8 cellular contexts compared by ENCODE assay signal in the genomic region with DNA sequence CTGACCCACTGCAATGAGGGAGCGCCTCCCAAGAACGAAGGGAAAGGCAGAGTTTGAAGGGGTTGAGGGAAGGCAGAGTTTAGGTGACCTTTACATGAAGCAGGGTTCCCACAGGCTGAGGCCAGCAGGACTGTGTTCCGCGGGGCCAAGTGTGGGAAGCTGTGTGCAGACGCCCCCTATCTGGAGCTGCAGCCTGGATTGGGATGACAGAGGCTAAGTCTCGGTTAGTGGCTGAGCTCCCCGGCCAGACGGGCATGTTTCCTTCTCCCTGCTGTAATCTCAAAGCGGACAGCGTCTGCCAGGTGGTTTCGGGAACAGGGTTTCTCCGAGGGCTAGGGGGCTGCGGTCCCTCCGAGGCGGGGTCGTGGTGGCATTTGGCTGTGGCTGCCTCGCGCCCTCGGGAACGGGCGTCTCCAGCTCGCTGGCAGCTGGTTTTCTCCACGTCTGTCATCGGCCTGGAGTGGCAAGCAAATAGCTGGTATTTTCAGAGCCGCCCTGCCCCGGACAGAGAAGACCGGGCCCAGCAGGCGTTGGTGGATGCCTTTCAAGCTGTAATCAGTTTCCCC. TPM values are rescaled to one million over a fixed set of nuclear protein-coding genes. Genes with fewer than 3 reads are reported as not detected.
DNase-seq lines count a peak whose midpoint lies in the region; ATAC-seq and TF ChIP-seq lines count a peak whose summit lies in the region.

No MANE protein-coding gene starts in this region.

- peak overlapping the region; percentile 95 for H3K4me3 Mint-ChIP-seq in type B pancreatic cell

- H3K27me3 ChIP-seq in H7 (ENCODE audit: control insufficient read depth, insufficient read depth, low read length) = peaks cover 7% of the 10 kb centered on the region
- H3K27me3 ChIP-seq in WERI-Rb-1 (ENCODE audit: insufficient read depth, low read depth, severe bottlenecking) = no peaks in the 10 kb centered on the region
- no peaks in the 10 kb centered on the region for H3K27me3 ChIP-seq in esophagus muscularis mucosa

- no peaks in the 10 kb centered on the region for H3K36me3 Mint-ChIP-seq in type B pancreatic cell

- no peak for TF ChIP-seq POLR2A in esophagus muscularis mucosa (IDR thresholded peaks at IDR 0.05; ENCODE audit: low read depth)

- H3K4me3 ChIP-seq in H7 (ENCODE audit: insufficient read depth, low read depth, low read length) = peak overlapping the region; percentile 90
- H3K4me3 ChIP-seq in WERI-Rb-1 (ENCODE audit: low read depth, low read length) = peak overlapping the region; percentile 77
- H3K4me3 ChIP-seq in esophagus muscularis mucosa = peak overlapping the region; percentile 95 to 98 (median 96)
- H3K4me3 ChIP-seq in mucosa of descending colon = peak overlapping the region; percentile 89

- no peaks in the 10 kb centered on the region for H3K9me3 Mint-ChIP-seq in type B pancreatic cell

- H3K4me1 Mint-ChIP-seq in type B pancreatic cell (ENCODE audit: unreplicated experiment) = peaks cover 31% of the 10 kb centered on the region

- H3K27ac ChIP-seq in WERI-Rb-1 (peak overlapping the region; percentile 92), esophagus muscularis mucosa (replicated peaks in 1 of 4) (peak overlapping the region; percentile 96 to 99 (median 98))

- H3K9me3 ChIP-seq in WERI-Rb-1 (ENCODE audit: severe bottlenecking) = peaks cover 2% of the 10 kb centered on the region
- no peaks in the 10 kb centered on the region for H3K9me3 ChIP-seq in esophagus muscularis mucosa
- no peaks in the 10 kb centered on the region for H3K9me3 ChIP-seq in mucosa of descending colon

- TF ChIP-seq CTCF in WERI-Rb-1 (IDR thresholded peaks at IDR 0.05; ENCODE audit: low read depth, low read length) (peak; percentile 90), esophagus muscularis mucosa (IDR thresholded peaks at IDR 0.05) (peak; percentile 44 to 67 (median 49)), mucosa of descending colon (IDR thresholded peaks at IDR 0.05) (peak; percentile 26), type B pancreatic cell (conservative IDR thresholded peaks at IDR 0.05) (peak; percentile 54)

- intact Hi-C loops in esophagus muscularis mucosa (cut with DNase I) = loop anchor here (5.0 to 10.0 kb wide), 3 partner anchors 50 to 252 kb away; a partner anchor contains a TSS
- intact Hi-C loops in mucosa of descending colon (cut with DNase I, micrococcal nuclease) = no loop called here

- no peak for TF ChIP-seq EP300 in esophagus muscularis mucosa (IDR thresholded peaks at IDR 0.05)

- H3K27me3 Mint-ChIP-seq in type B pancreatic cell = peaks cover 15% of the 10 kb centered on the region

- peak; percentile 27 for DNase-seq in NCI-H2029 (lab: John Stamatoyannopoulos, UW)
- DNase-seq in NCI-H2029 treated with DMSO at 0.1 percent for 48 hours (lab: John Stamatoyannopoulos, UW) = no peak
- DNase-seq in H7 = peak; percentile 82
- DNase-seq in NCI-H1092 (lab: John Stamatoyannopoulos, UW) = peak; percentile 38
- DNase-seq in WERI-Rb-1 = peak; percentile 88
- no peak for DNase-seq in esophagus muscularis mucosa (ENCODE audit: extremely low spot score)
- peak in 2 of 3 donors; percentile 83 to 87 for DNase-seq in mucosa of descending colon
- DNase-seq in type B pancreatic cell (ENCODE audit: extremely low spot score, unreplicated experiment) = no peak

- no peaks in the 10 kb centered on the region for H3K36me3 ChIP-seq in H7 (replicated peaks; ENCODE audit: control insufficient read depth, insufficient read depth, low read length)
- peaks cover 10% of the 10 kb centered on the region for H3K36me3 ChIP-seq in WERI-Rb-1
- H3K36me3 ChIP-seq in esophagus muscularis mucosa = no peaks in the 10 kb centered on the region
- H3K36me3 ChIP-seq in mucosa of descending colon (ENCODE audit: low read depth) = no peaks in the 10 kb centered on the region

- H3K4me1 ChIP-seq in esophagus muscularis mucosa (peaks cover 33 to 52% (median 41%) of the 10 kb centered on the region in 4 donors), mucosa of descending colon (ENCODE audit: low read depth) (peaks cover 27% of the 10 kb centered on the region)

- 26% methylated on average over 5 of the region's 28 CpGs for WGBS in esophagus muscularis mucosa

- peak overlapping the region; percentile 75 for H3K27ac Mint-ChIP-seq in type B pancreatic cell

- ATAC-seq in mucosa of descending colon = peak; percentile 64

RNA-seq across cellular contexts. Expression of a gene that starts 0.7 kb away (rescaled TPM):
- 52.0 and 57.1 TPM in 2 replicates for total RNA-seq in H7 (2014; rRNA removed; shearing (Covaris generic))
- 100 to 1,000 TPM; 398 to 632 (median 462) TPM for total RNA-seq in esophagus muscularis mucosa
- 100 to 1,000 TPM; 247 to 252 (median 247) TPM for total RNA-seq in mucosa of descending colon
- 39.3 and 52.2 TPM in 2 replicates for total RNA-seq in type B pancreatic cell (ENCODE audit: low replicate concordance)

RNA-seq across cellular contexts. Expression of a gene that starts 51.7 kb away (rescaled TPM):
- 45.4 and 51.2 TPM in 2 replicates for total RNA-seq in H7 (2014; rRNA removed; shearing (Covaris generic))
- 10 to 100 TPM; 39.0 to 44.1 (median 43.5) TPM for total RNA-seq in esophagus muscularis mucosa
- 100 to 1,000 TPM; 114 to 191 (median 140) TPM for total RNA-seq in mucosa of descending colon
- 64.1 and 78.3 TPM in 2 replicates for total RNA-seq in type B pancreatic cell (ENCODE audit: low replicate concordance)

Comparison
In these comparisons a context has a peak if more than half of its experiments do, and no peak if none do; other contexts are left out.
1. DNase-seq: peak in NCI-H2029 (single experiment), H7 (single experiment), NCI-H1092 (single experiment), WERI-Rb-1 (single experiment) and mucosa of descending colon (2 of 3); none in NCI-H2029 treated with DMSO at 0.1 percent for 48 hours (single experiment), esophagus muscularis mucosa (single experiment) and type B pancreatic cell (single experiment).
2. CTCF ChIP-seq: peak in every context shown above with its lines; median percentile 90 in WERI-Rb-1; 54 in type B pancreatic cell; 49 in esophagus muscularis mucosa; 26 in mucosa of descending colon.
3. Peak in every context shown above with its lines, with median percentiles within 50 percentile points of each other: H3K4me3 ChIP-seq.